2 cellular contexts compared by ENCODE assay signal in genomic region chr10:87095241-87095945, GRCh38.
TF ChIP-seq lines count a peak whose summit lies in the region.

No MANE protein-coding gene starts in this region.

TF ChIP-seq in GM23338, 12 proteins besides CTCF, POLR2A, EP300 and RAD21:
- TF ChIP-seq CREB1 (CRISPR knock-in tag; IDR thresholded peaks at IDR 0.05; ENCODE audit: low read depth) (0 out of 2 replicates have a peak, but pooled peaks have one; percentile 15), POLR2AphosphoS5 (IDR thresholded peaks at IDR 0.05; ENCODE audit: low read depth) (no peak; the same call in 1 of the 2 replicates)

TF ChIP-seq in K562, 482 proteins besides CTCF, POLR2A, EP300 and RAD21 (continues in another document):
- no peak for TF ChIP-seq ZNF75A (CRISPR knock-in tag; IDR thresholded peaks at IDR 0.05)
- TF ChIP-seq SMARCA5 (IDR thresholded peaks at IDR 0.05): no peak
- TF ChIP-seq CHD2 (IDR thresholded peaks at IDR 0.05; ENCODE audit: low read depth, low read length): peak; percentile 64; the same call in 1 of the 2 replicates
- TF ChIP-seq, protein P1, sequence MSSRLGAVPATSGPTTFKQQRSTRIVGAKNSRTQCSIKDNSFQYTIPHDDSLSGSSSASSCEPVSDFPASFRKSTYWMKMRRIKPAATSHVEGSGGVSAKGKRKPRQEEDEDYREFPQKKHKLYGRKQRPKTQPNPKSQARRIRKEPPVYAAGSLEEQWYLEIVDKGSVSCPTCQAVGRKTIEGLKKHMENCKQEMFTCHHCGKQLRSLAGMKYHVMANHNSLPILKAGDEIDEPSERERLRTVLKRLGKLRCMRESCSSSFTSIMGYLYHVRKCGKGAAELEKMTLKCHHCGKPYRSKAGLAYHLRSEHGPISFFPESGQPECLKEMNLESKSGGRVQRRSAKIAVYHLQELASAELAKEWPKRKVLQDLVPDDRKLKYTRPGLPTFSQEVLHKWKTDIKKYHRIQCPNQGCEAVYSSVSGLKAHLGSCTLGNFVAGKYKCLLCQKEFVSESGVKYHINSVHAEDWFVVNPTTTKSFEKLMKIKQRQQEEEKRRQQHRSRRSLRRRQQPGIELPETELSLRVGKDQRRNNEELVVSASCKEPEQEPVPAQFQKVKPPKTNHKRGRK (tag; IDR thresholded peaks at IDR 0.05): no peak
- TF ChIP-seq, protein P2, sequence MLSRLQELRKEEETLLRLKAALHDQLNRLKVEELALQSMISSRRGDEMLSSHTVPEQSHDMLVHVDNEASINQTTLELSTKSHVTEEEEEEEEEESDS (CRISPR knock-in tag; IDR thresholded peaks at IDR 0.05): no peak
- no peak for TF ChIP-seq ID3 (CRISPR knock-in tag; IDR thresholded peaks at IDR 0.05)
- TF ChIP-seq ID3 (tag; IDR thresholded peaks at IDR 0.05): peak; percentile 31; the same call in 1 of the 2 replicates
- TF ChIP-seq RBM22 (IDR thresholded peaks at IDR 0.05; ENCODE audit: low read depth, low read length, poor library complexity, severe bottlenecking): peak; percentile 61
- TF ChIP-seq PTBP1 (IDR thresholded peaks at IDR 0.05; ENCODE audit: low read depth, low read length): no peak
- TF ChIP-seq, protein P3, sequence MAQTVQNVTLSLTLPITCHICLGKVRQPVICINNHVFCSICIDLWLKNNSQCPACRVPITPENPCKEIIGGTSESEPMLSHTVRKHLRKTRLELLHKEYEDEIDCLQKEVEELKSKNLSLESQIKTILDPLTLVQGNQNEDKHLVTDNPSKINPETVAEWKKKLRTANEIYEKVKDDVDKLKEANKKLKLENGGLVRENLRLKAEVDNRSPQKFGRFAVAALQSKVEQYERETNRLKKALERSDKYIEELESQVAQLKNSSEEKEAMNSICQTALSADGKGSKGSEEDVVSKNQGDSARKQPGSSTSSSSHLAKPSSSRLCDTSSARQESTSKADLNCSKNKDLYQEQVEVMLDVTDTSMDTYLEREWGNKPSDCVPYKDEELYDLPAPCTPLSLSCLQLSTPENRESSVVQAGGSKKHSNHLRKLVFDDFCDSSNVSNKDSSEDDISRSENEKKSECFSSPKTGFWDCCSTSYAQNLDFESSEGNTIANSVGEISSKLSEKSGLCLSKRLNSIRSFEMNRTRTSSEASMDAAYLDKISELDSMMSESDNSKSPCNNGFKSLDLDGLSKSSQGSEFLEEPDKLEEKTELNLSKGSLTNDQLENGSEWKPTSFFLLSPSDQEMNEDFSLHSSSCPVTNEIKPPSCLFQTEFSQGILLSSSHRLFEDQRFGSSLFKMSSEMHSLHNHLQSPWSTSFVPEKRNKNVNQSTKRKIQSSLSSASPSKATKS (CRISPR knock-in tag; IDR thresholded peaks at IDR 0.05): no peak
- no peak for TF ChIP-seq EZH2 (IDR thresholded peaks at IDR 0.05; ENCODE audit: borderline replicate concordance, low read depth, low read length)
- TF ChIP-seq JUN (IDR thresholded peaks at IDR 0.05; ENCODE audit: borderline replicate concordance, low read depth, low read length): no peak
- no peak for TF ChIP-seq JUN (CRISPR knock-in tag; IDR thresholded peaks at IDR 0.05; ENCODE audit: borderline replicate concordance)
- TF ChIP-seq KDM5B (IDR thresholded peaks at IDR 0.05; ENCODE audit: insufficient replicate concordance, low read depth, low read length): peak; percentile 52
- no peak for TF ChIP-seq NFXL1 (CRISPR knock-in tag; IDR thresholded peaks at IDR 0.05)
- TF ChIP-seq U2AF2 (optimal IDR thresholded peaks at IDR 0.05; ENCODE audit: low read depth, low read length): no peak
- peak; percentile 74 for TF ChIP-seq FOSL1 (tag; conservative IDR thresholded peaks at IDR 0.05)
- no peak for TF ChIP-seq ELF1 (tag; IDR thresholded peaks at IDR 0.05)
- no peak for TF ChIP-seq ZNF436 (CRISPR knock-in tag; IDR thresholded peaks at IDR 0.05)
- TF ChIP-seq E2F4 (CRISPR knock-in tag; IDR thresholded peaks at IDR 0.05; ENCODE audit: low read depth): 0 out of 2 replicates have a peak, but pooled peaks have one; percentile 39
- TF ChIP-seq DACH1 (IDR thresholded peaks at IDR 0.05; ENCODE audit: partially characterized antibody): no peak
- TF ChIP-seq NR0B1 (IDR thresholded peaks at IDR 0.05; ENCODE audit: partially characterized antibody): no peak
- peak; percentile 82; the same call in 1 of the 2 replicates for TF ChIP-seq EP400 (IDR thresholded peaks at IDR 0.05)
- TF ChIP-seq MAZ (CRISPR knock-in tag; conservative IDR thresholded peaks at IDR 0.05 in 1 of 2, IDR thresholded peaks at IDR 0.05 in 1 of 2): peak; percentile 53 to 70; a peak in 3 of 4 replicates
- TF ChIP-seq ZNF507 (tag; conservative IDR thresholded peaks at IDR 0.05): no peak
- TF ChIP-seq, protein P4, sequence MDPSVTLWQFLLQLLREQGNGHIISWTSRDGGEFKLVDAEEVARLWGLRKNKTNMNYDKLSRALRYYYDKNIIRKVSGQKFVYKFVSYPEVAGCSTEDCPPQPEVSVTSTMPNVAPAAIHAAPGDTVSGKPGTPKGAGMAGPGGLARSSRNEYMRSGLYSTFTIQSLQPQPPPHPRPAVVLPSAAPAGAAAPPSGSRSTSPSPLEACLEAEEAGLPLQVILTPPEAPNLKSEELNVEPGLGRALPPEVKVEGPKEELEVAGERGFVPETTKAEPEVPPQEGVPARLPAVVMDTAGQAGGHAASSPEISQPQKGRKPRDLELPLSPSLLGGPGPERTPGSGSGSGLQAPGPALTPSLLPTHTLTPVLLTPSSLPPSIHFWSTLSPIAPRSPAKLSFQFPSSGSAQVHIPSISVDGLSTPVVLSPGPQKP (CRISPR knock-in tag; IDR thresholded peaks at IDR 0.05): no peak
- TF ChIP-seq ZNF449 (CRISPR knock-in tag; IDR thresholded peaks at IDR 0.05): no peak
- TF ChIP-seq, protein P5, sequence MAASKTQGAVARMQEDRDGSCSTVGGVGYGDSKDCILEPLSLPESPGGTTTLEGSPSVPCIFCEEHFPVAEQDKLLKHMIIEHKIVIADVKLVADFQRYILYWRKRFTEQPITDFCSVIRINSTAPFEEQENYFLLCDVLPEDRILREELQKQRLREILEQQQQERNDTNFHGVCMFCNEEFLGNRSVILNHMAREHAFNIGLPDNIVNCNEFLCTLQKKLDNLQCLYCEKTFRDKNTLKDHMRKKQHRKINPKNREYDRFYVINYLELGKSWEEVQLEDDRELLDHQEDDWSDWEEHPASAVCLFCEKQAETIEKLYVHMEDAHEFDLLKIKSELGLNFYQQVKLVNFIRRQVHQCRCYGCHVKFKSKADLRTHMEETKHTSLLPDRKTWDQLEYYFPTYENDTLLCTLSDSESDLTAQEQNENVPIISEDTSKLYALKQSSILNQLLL (CRISPR knock-in tag; IDR thresholded peaks at IDR 0.05; ENCODE audit: borderline replicate concordance): no peak
- no peak for TF ChIP-seq RHOXF2B (CRISPR knock-in tag; conservative IDR thresholded peaks at IDR 0.05)
- peak; percentile 56; the same call in 1 of the 2 replicates for TF ChIP-seq TFAP4 (CRISPR knock-in tag; IDR thresholded peaks at IDR 0.05; ENCODE audit: borderline replicate concordance)
- TF ChIP-seq MTA1 (IDR thresholded peaks at IDR 0.05; ENCODE audit: borderline replicate concordance): no peak
- TF ChIP-seq ZNF133 (CRISPR knock-in tag; IDR thresholded peaks at IDR 0.05): no peak
- no peak for TF ChIP-seq HMG20B (CRISPR knock-in tag; IDR thresholded peaks at IDR 0.05)
- no peak for TF ChIP-seq XRCC5 (IDR thresholded peaks at IDR 0.05; ENCODE audit: low read depth, low read length)
- TF ChIP-seq, protein P6, sequence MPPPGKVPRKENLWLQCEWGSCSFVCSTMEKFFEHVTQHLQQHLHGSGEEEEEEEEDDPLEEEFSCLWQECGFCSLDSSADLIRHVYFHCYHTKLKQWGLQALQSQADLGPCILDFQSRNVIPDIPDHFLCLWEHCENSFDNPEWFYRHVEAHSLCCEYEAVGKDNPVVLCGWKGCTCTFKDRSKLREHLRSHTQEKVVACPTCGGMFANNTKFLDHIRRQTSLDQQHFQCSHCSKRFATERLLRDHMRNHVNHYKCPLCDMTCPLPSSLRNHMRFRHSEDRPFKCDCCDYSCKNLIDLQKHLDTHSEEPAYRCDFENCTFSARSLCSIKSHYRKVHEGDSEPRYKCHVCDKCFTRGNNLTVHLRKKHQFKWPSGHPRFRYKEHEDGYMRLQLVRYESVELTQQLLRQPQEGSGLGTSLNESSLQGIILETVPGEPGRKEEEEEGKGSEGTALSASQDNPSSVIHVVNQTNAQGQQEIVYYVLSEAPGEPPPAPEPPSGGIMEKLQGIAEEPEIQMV (tag; conservative IDR thresholded peaks at IDR 0.05; ENCODE audit: low read depth): no peak
- TF ChIP-seq POLR2H (tag; IDR thresholded peaks at IDR 0.05; ENCODE audit: low read depth): peak; percentile 26; the same call in 1 of the 2 replicates
- no peak for TF ChIP-seq MCM5 (IDR thresholded peaks at IDR 0.05; ENCODE audit: low read depth)
- no peak for TF ChIP-seq GTF2A2 (tag; IDR thresholded peaks at IDR 0.05)
- TF ChIP-seq, protein P7, sequence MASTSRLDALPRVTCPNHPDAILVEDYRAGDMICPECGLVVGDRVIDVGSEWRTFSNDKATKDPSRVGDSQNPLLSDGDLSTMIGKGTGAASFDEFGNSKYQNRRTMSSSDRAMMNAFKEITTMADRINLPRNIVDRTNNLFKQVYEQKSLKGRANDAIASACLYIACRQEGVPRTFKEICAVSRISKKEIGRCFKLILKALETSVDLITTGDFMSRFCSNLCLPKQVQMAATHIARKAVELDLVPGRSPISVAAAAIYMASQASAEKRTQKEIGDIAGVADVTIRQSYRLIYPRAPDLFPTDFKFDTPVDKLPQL (IDR thresholded peaks at IDR 0.05; ENCODE audit: extremely low read depth, insufficient read length): no peak
- TF ChIP-seq HMGXB4 (CRISPR knock-in tag; IDR thresholded peaks at IDR 0.05): no peak
- no peak for TF ChIP-seq POLR3G (IDR thresholded peaks at IDR 0.05; ENCODE audit: extremely low read depth, insufficient read length, insufficient replicate concordance)
- TF ChIP-seq BCOR (IDR thresholded peaks at IDR 0.05): no peak
- no peak for TF ChIP-seq CEBPG (CRISPR knock-in tag; IDR thresholded peaks at IDR 0.05)
- no peak for TF ChIP-seq CEBPG (tag; conservative IDR thresholded peaks at IDR 0.05 in 1 of 2, IDR thresholded peaks at IDR 0.05 in 1 of 2)
- TF ChIP-seq ZNF639 (CRISPR knock-in tag; conservative IDR thresholded peaks at IDR 0.05 in 1 of 2, IDR thresholded peaks at IDR 0.05 in 1 of 2): peak in 1 of 2 experiments; percentile 44; a peak in 1 of 4 replicates
